In genomic region chr2:41387519-41387918, GRCh38 we compare ENCODE assay signal across 11 cellular contexts.
"Had no signal": no experiment of that assay in that cellular context is flagged by ENCODE, and none has a peak within 500 bp of the region (broad histone marks: within the 10 kb centered on the region; RNA-seq: fewer than 3 reads in every experiment).

No MANE protein-coding gene starts in this region.

- H3K27ac ChIP-seq: GM23248 had no signal

- ATAC-seq: GM23338, HCT116 had no signal

- H3K4me2 ChIP-seq: GM23338 had no signal

- H3K9me3 ChIP-seq: HAP-1 had no signal

- H3K4me3 ChIP-seq: GM23248, GM23338, HAP-1 had no signal

- H3K9ac ChIP-seq: GM23248 had no signal

- FAIRE-seq: H1, H54 had no signal

- DNase-seq: GM23248, GOT3, H7, H9, HCEC 1CT, HFFc6 had no signal

- H2AFZ ChIP-seq: GM23248, GM23338 had no signal

- H3K36me3 ChIP-seq: HAP-1 had no signal

- H3K4me1 ChIP-seq: HAP-1 had no signal
